ENCODE assay signal across 16 cellular contexts in genomic region chr11:33895752-33896137, GRCh38. TPM values are rescaled to one million over a fixed set of nuclear protein-coding genes. Genes with fewer than 3 reads are reported as not detected.
DNase-seq lines count a peak whose midpoint lies in the region; ATAC-seq and TF ChIP-seq lines count a peak whose summit lies in the region.
"Had no signal": no experiment of that assay in that cellular context is flagged by ENCODE, and none has a peak within 500 bp of the region (broad histone marks: within the 10 kb centered on the region; RNA-seq: fewer than 3 reads in every experiment).

No MANE protein-coding gene starts in this region.

- H3K36me3 ChIP-seq in sigmoid colon: no peaks in the 10 kb centered on the region
- H3K36me3 ChIP-seq: tibial nerve had no signal

- ATAC-seq in esophagus mucosa (peak; percentile 42), HG02642 (IDR thresholded peaks at IDR 0.05; ENCODE audit: poor library complexity, unreplicated experiment) (no peak), GM21390 (IDR thresholded peaks at IDR 0.05; ENCODE audit: unreplicated experiment) (no peak)
- ATAC-seq: A549, HCT116 had no signal

- H3K4me1 ChIP-seq in sigmoid colon: peaks cover 0 to 17% (median 9%) of the 10 kb centered on the region in 4 donors
- H3K4me1 ChIP-seq: parathyroid adenoma had no signal

- no peak overlapping the region for H3K27ac ChIP-seq in sigmoid colon
- H3K27ac ChIP-seq: A549, parathyroid adenoma, tibial nerve had no signal

- DNase-seq in NCI-H748 (lab: John Stamatoyannopoulos, UW; ENCODE audit: unreplicated experiment): peak; percentile 46
- DNase-seq in NCI-H748 treated with DMSO at 0.1 percent for 48 hours (lab: John Stamatoyannopoulos, UW): no peak
- peak; percentile 82 for DNase-seq in NCI-H82 treated with DMSO at 0.1 percent for 48 hours (lab: John Stamatoyannopoulos, UW; ENCODE audit: unreplicated experiment)
- DNase-seq in sigmoid colon: no peak
- no peak for DNase-seq in activated effector memory CD4-positive, alpha-beta T cell treated with anti-CD3 and anti-CD28 coated beads, Interleukin-2, amount 50 U/mL, for 16 hours
- DNase-seq: activated CD4-positive, CD25-positive, alpha-beta regulatory T cell treated with anti-CD3 and anti-CD28 coated beads, Interleukin-2, amount 50 U/mL, for 72 hours; activated T-cell treated with anti-CD3 and anti-CD28 coated beads for 4 hours; Calu3; mucosa of descending colon had no signal

- intact Hi-C loops in sigmoid colon (cut with DNase I): no loop called here

- no peak for TF ChIP-seq POLR2A in sigmoid colon (IDR thresholded peaks at IDR 0.05)

- H3K4me3 ChIP-seq in sigmoid colon: no peak overlapping the region
- H3K4me3 ChIP-seq: A549, mucosa of descending colon, tibial nerve had no signal

- no peak for TF ChIP-seq CTCF in sigmoid colon (IDR thresholded peaks at IDR 0.05)

- no peaks in the 10 kb centered on the region for H3K9me3 ChIP-seq in sigmoid colon
- H3K9me3 ChIP-seq: A549, mucosa of descending colon, tibial nerve had no signal

- WGBS in sigmoid colon, 2 donors: 89 to 90% methylated on average over 2 of the region's 2 CpGs

- no peaks in the 10 kb centered on the region for H3K27me3 ChIP-seq in sigmoid colon
- H3K27me3 ChIP-seq: tibial nerve had no signal

- no peak for TF ChIP-seq EP300 in sigmoid colon (IDR thresholded peaks at IDR 0.05)

RNA-seq across cellular contexts. Expression of gene LMO2, which starts 3.9 kb away (rescaled TPM):
- 11.7 TPM for total RNA-seq in esophagus mucosa
- 10 to 100 TPM in 3 of 4 donors, 1 to 10 TPM in 1; 8.6 to 13.6 (median 12.0) TPM for total RNA-seq in sigmoid colon
- polyA plus RNA-seq in sigmoid colon: 10 to 100 TPM in 2 of 3 donors, 1 to 10 TPM in 1; 4.9 to 19.8 (median 12.3) TPM

Comparison
In these comparisons a context has a peak if more than half of its experiments do, and no peak if none do; other contexts are left out.
1. DNase-seq: peak in NCI-H748 (single experiment) and NCI-H82 treated with DMSO at 0.1 percent for 48 hours (single experiment); none in NCI-H748 treated with DMSO at 0.1 percent for 48 hours (single experiment), sigmoid colon (single experiment) and activated effector memory CD4-positive, alpha-beta T cell treated with anti-CD3 and anti-CD28 coated beads, Interleukin-2, amount 50 U/mL, for 16 hours (single experiment).